7 cellular contexts compared by ENCODE assay signal in genomic region chr12:38201461-38202276, GRCh38.
"Had no signal": no experiment of that assay in that cellular context is flagged by ENCODE, and none has a peak within 500 bp of the region (broad histone marks: within the 10 kb centered on the region; RNA-seq: fewer than 3 reads in every experiment).

No MANE protein-coding gene starts in this region.

- H3K9ac ChIP-seq: GM23248 had no signal

- DNase-seq: GM23248, GOT3, H9, HCEC 1CT, KBM-7 had no signal

- H3K27ac ChIP-seq: GM23248, HL-60 had no signal

- FAIRE-seq: HepG2 had no signal

- H3K4me3 ChIP-seq: GM23248 had no signal

- ATAC-seq: HepG2 had no signal
